In the genomic region with DNA sequence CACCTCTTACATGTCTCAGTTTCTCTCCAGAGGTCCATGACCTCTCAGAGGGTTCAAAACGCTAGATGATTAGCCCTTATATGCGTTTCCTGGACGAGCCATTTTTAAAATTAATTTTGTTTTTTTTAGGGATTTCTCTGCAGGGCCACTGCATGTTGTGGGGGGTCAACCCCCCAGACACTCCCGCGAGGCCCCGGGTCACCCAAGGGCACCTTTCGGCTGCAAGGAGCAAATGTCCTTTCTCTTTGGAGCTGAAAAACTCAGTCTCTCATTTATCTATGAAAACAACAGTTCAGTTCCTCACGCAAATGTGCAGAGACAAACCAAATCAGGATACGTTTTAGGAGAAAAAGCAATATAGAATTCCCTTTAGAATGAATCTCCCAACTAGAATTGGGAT, we compare ENCODE assay signal across 1 cellular context.
"Had no signal": no experiment of that assay in that cellular context is flagged by ENCODE, and none has a peak within 500 bp of the region (broad histone marks: within the 10 kb centered on the region; RNA-seq: fewer than 3 reads in every experiment).

No MANE protein-coding gene starts in this region.

- ATAC-seq: GM12878 had no signal
